ENCODE assay signal across 11 cellular contexts in genomic region chr3:141305436-141305835, GRCh38.
A peak's percentile ranks its signal among the peaks of the same experiment; 100 is the strongest.
DNase-seq lines count a peak whose midpoint lies in the region; ATAC-seq, FAIRE-seq and TF ChIP-seq lines count a peak whose summit lies in the region.
"Had no signal": no experiment of that assay in that cellular context is flagged by ENCODE, and none has a peak within 500 bp of the region (broad histone marks: within the 10 kb centered on the region; RNA-seq: fewer than 3 reads in every experiment).

No MANE protein-coding gene starts in this region.

- POLR2A ChIA-PET in AG04450 (lab: Yijun Ruan, JAX) = no interaction called here

- no peak overlapping the region for H3K4ac ChIP-seq in trophoblast cell (ENCODE audit: low read depth, low read length)

- H2AK5ac ChIP-seq in trophoblast cell (ENCODE audit: low read length) = no peak overlapping the region

- H2BK5ac ChIP-seq in trophoblast cell (ENCODE audit: low read depth, low read length, poor library complexity) = no peak overlapping the region

- ATAC-seq in GM21526 (IDR thresholded peaks at IDR 0.05; ENCODE audit: low FRiP score, unreplicated experiment) = no peak

- no peak overlapping the region for H3K4me2 ChIP-seq in trophoblast cell (ENCODE audit: low read length)

- H3K9me3 ChIP-seq in AG04450 (ENCODE audit: control insufficient read depth, insufficient read depth, low read length) (no peaks in the 10 kb centered on the region), trophoblast cell (ENCODE audit: insufficient read depth, low read depth, low read length) (peaks cover 2% of the 10 kb centered on the region)
- H3K9me3 ChIP-seq: transverse colon had no signal

- no peak overlapping the region for H3K27ac ChIP-seq in AG04450 (ENCODE audit: low read depth, low read length)
- H3K27ac ChIP-seq in trophoblast cell (ENCODE audit: low read depth, low read length) = no peak overlapping the region
- H3K27ac ChIP-seq: transverse colon had no signal

- no peak overlapping the region for H2AFZ ChIP-seq in trophoblast cell (ENCODE audit: insufficient read depth, low read length, poor library complexity)

- no peaks in the 10 kb centered on the region for H3K4me1 ChIP-seq in trophoblast cell (ENCODE audit: control insufficient read depth in 1 of 2, insufficient read depth in 2 of 2, low read length in 2 of 2)
- H3K4me1 ChIP-seq: transverse colon had no signal

- no peak overlapping the region for H2BK12ac ChIP-seq in trophoblast cell (ENCODE audit: low read length)

- H3K79me1 ChIP-seq in trophoblast cell (ENCODE audit: low read length) = no peaks in the 10 kb centered on the region

- H4K12ac ChIP-seq in trophoblast cell (ENCODE audit: low read depth, low read length) = no peak overlapping the region

- H3K9ac ChIP-seq in trophoblast cell (ENCODE audit: low read length) = no peak overlapping the region

- no peak overlapping the region for H3K14ac ChIP-seq in trophoblast cell (ENCODE audit: low read length)

- no peak overlapping the region for H3K18ac ChIP-seq in trophoblast cell (ENCODE audit: low read length)

- no peak overlapping the region for H2BK120ac ChIP-seq in trophoblast cell (ENCODE audit: insufficient read depth, low read length, poor library complexity)

- peak; percentile 45 for TF ChIP-seq CTCF in AG04450 (IDR thresholded peaks at IDR 0.05; ENCODE audit: low read depth, low read length)
- peak; percentile 36 for TF ChIP-seq CTCF in fibroblast of the aortic adventitia (IDR thresholded peaks at IDR 0.05; ENCODE audit: insufficient read depth, low read length)

- no peaks in the 10 kb centered on the region for H3K79me2 ChIP-seq in trophoblast cell (ENCODE audit: control insufficient read depth, insufficient read depth, low read length, poor library complexity)

- DNase-seq in AG04450 (ENCODE audit: low read depth, low spot score) (no peak), EL (peak; percentile 61), NCI-H69 (lab: John Stamatoyannopoulos, UW) (peak; percentile 53), fibroblast of the aortic adventitia (ENCODE audit: low read depth) (peak; percentile 64), trophoblast cell (no peak), NCI-H1092 (lab: John Stamatoyannopoulos, UW) (no peak), GM12891 (ENCODE audit: insufficient read length, low spot score) (no peak)
- DNase-seq: activated CD4-positive, alpha-beta T cell treated with anti-CD3 and anti-CD28 coated beads for 1 hour; NCI-H187 treated with DMSO at 0.1 percent for 48 hours; transverse colon had no signal

- no peak overlapping the region for H3K23ac ChIP-seq in trophoblast cell (ENCODE audit: low read length)

- TF ChIP-seq POLR2A in GM12891 (IDR thresholded peaks at IDR 0.05; ENCODE audit: low read depth, low read length) = no peak

- CTCF ChIA-PET in AG04450 (lab: Charles Lee) = interaction anchor here (0.5 to 19.2 kb wide), 30 partner anchors 10 to 607 kb away, joined by 3 to 328 read pairs (median 5); partner anchors contain the start of gene PXYLP1

- no peak for FAIRE-seq in GM12891 (lab: Jason Lieb, UNC)

- H3K4me3 ChIP-seq in AG04450 (ENCODE audit: low read depth, low read length) = no peak overlapping the region
- H3K4me3 ChIP-seq in fibroblast of the aortic adventitia (ENCODE audit: low read depth, low read length) = no peak overlapping the region
- H3K4me3 ChIP-seq in trophoblast cell (ENCODE audit: low read depth, low read length) = no peak overlapping the region
- H3K4me3 ChIP-seq: transverse colon had no signal

- H3K27me3 ChIP-seq in AG04450 (ENCODE audit: control insufficient read depth, insufficient read depth, low read length) = no peaks in the 10 kb centered on the region
- no peaks in the 10 kb centered on the region for H3K27me3 ChIP-seq in trophoblast cell (ENCODE audit: insufficient read depth, low read length)
- H3K27me3 ChIP-seq: transverse colon had no signal

- H4K91ac ChIP-seq in trophoblast cell (ENCODE audit: low read depth, low read length) = no peak overlapping the region

- H3K36me3 ChIP-seq in trophoblast cell (ENCODE audit: control insufficient read depth in 1 of 2, insufficient read depth in 2 of 2, low read length in 2 of 2) = no peaks in the 10 kb centered on the region
- H3K36me3 ChIP-seq: transverse colon had no signal

- no peak overlapping the region for H4K8ac ChIP-seq in trophoblast cell (ENCODE audit: low read depth, low read length)

TF ChIP-seq in GM12891, 5 proteins besides CTCF, POLR2A, EP300 and RAD21:
- TF ChIP-seq POLR2AphosphoS5 (IDR thresholded peaks at IDR 0.05; ENCODE audit: low read depth, low read length) (no peak), TAF1 (IDR thresholded peaks at IDR 0.05; ENCODE audit: low read depth, low read length) (no peak), PAX5 (IDR thresholded peaks at IDR 0.05; ENCODE audit: insufficient read depth, low read length, severe bottlenecking) (no peak), POU2F2 (IDR thresholded peaks at IDR 0.05; ENCODE audit: low read depth, low read length) (no peak), SPI1 (IDR thresholded peaks at IDR 0.05; ENCODE audit: low read depth, low read length) (no peak)

Comparison
In these comparisons a context has a peak if more than half of its experiments do, and no peak if none do; other contexts are left out.
1. DNase-seq: peak in EL (single experiment), NCI-H69 (single experiment) and fibroblast of the aortic adventitia (single experiment); none in AG04450 (single experiment), trophoblast cell (0 of 2), NCI-H1092 (single experiment) and GM12891 (single experiment).